In the genomic region with DNA sequence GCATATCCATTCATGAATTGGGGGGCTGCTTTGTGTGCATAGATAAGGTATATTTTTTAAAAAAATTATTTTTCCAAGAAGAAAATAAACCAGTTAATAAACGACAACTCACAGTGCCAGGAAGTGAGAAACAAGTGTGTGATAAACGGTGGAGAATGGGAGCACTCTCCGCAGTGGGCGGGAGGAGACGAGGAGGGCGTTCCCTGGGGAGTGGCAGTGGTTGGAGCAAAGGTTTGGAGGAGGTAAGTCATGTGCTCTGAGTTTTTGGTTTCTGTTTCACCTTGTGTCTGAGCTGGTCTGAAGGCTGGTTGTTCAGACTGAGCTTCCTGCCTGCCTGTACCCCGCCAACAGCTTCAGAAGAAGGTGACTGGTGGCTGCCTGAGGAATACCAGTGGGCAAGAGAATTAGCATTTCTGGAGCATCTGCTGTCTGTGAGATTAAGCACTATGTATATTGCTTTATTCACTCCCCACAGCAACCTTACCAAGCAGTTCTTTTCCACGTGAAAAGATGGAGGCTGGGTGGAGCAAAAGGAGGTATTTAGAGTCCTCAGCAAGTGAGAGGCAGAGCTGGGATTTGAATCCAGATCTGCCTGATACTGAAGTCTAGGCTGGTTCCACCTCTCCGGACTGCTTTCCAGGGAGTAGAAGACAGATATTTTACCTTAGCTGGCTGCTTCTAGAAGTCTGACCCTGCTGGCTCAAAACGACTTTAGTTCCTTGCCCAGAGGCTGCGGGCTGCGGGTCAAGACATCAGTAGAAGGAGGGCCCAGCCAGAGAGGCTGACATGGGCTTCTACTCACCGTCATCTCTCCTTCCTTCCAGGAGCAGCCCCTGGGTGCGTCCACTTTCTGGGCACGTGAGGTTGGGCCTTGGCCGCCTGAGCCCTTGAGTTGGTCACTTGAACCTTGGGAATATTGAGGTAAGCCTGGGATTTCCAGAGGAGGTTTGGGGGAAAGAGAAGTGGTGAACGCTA, we compare ENCODE assay signal across 8 cellular contexts.
DNase-seq lines count a peak whose midpoint lies in the region; ATAC-seq, FAIRE-seq and TF ChIP-seq lines count a peak whose summit lies in the region.

No MANE protein-coding gene starts in this region.

- TF ChIP-seq CTCF in NB4 (IDR thresholded peaks at IDR 0.05; ENCODE audit: low read depth, low read length) (no peak), D721Med (IDR thresholded peaks at IDR 0.05; ENCODE audit: insufficient read depth, missing control alignments) (no peak)

- H3K4me3 ChIP-seq in NB4 (ENCODE audit: low read depth, low read length): peak overlapping the region; percentile 85

- DNase-seq in NB4 (ENCODE audit: low read depth) (peak; percentile 97), SW480 (ENCODE audit: low spot score) (peak; percentile 95), kidney glomerular epithelial cell (lab: John Stamatoyannopoulos, UW) (peak; percentile 85), D721Med (ENCODE audit: insufficient read length, low spot score) (no peak)
- DNase-seq in activated naive CD8-positive, alpha-beta T cell treated with anti-CD3 and anti-CD28 coated beads, Interleukin-2, amount 50 U/mL, for 16 hours (ENCODE audit: low read depth, low spot score): peak; percentile 68
- peak; percentile 69 for DNase-seq in stimulated activated CD8-positive, alpha-beta memory T cell treated with anti-CD3 and anti-CD28 coated beads, Interleukin-12 subunit alpha, Interleukin-12 subunit beta, amount 100 ng/mL, for 4 hours (ENCODE audit: low read depth)

- no peak for FAIRE-seq in D721Med (lab: Jason Lieb, UNC)

- peak; percentile 94 for ATAC-seq in HG02642 (IDR thresholded peaks at IDR 0.05; ENCODE audit: poor library complexity, unreplicated experiment)

- TF ChIP-seq POLR2A in GM15510 (IDR thresholded peaks at IDR 0.05; ENCODE audit: borderline replicate concordance, extremely low read depth, insufficient read length) (peak; percentile 78), NB4 (IDR thresholded peaks at IDR 0.05; ENCODE audit: extremely low read depth, insufficient read length) (peak; percentile 90)
